In genomic region chr2:66242888-66243287, GRCh38 we compare ENCODE assay signal across 8 cellular contexts.
A peak's percentile ranks its signal among the peaks of the same experiment; 100 is the strongest.
DNase-seq lines count a peak whose midpoint lies in the region; ATAC-seq, FAIRE-seq and TF ChIP-seq lines count a peak whose summit lies in the region.
"Not testable (repeated sequence)": the region's sequence is repeated elsewhere in the genome, so short reads cannot be mapped to it uniquely, and the experiment has no call there.

No MANE protein-coding gene starts in this region.

- H3K4ac ChIP-seq in H1 (replicated peaks; ENCODE audit: insufficient read length, low read depth, low read length) = not testable (repeated sequence)

- not testable (repeated sequence) for H4K5ac ChIP-seq in H1 (ENCODE audit: insufficient read length, low read depth, low read length)

- not testable (repeated sequence) for H2BK5ac ChIP-seq in H1 (ENCODE audit: low read depth, low read length)

- H3K9me3 Mint-ChIP-seq in GM23338; MCF 10A (ENCODE audit: unreplicated experiment): not testable (repeated sequence)

- WGBS in H1 (ENCODE audit: extremely low coverage in 1 of 2, insufficient coverage in 1 of 2, insufficient read length in 1 of 2, insufficient replicate concordance in 2 of 2, low coverage in 1 of 2, low lambda C conversion rate in 2 of 2, missing lambda C conversion rate in 1 of 2), 2 experiments = 68% methylated on average over 1 of the region's 1 CpG; no CpG with 5 or more reads in 1 of the 2 experiments

- TF ChIP-seq CTCF in GM23338 (conservative IDR thresholded peaks at IDR 0.05; ENCODE audit: low read depth in 2 of 2); RWPE1 (conservative IDR thresholded peaks at IDR 0.05; ENCODE audit: low read depth); MCF 10A (IDR thresholded peaks at IDR 0.05; ENCODE audit: unreplicated experiment); H1 (IDR thresholded peaks at IDR 0.05; ENCODE audit: control extremely low read depth in 1 of 3, insufficient read depth in 1 of 3, low read depth in 1 of 3, low read length in 3 of 3); fibroblast of villous mesenchyme (IDR thresholded peaks at IDR 0.05; ENCODE audit: insufficient read depth, low read depth, low read length); keratinocyte (optimal IDR thresholded peaks at IDR 0.05 in 1 of 3, IDR thresholded peaks at IDR 0.05 in 1 of 3, conservative IDR thresholded peaks at IDR 0.05 in 1 of 3; ENCODE audit: extremely low read depth in 1 of 3, insufficient read depth in 2 of 3, low read length in 3 of 3): not testable (repeated sequence)

- POLR2A ChIA-PET in RWPE1 (lab: Yijun Ruan, JAX; ENCODE audit: low non-redundant PET); H1 (lab: Charles Lee; ENCODE audit: partially characterized antibody): not testable (repeated sequence)
- POLR2A ChIA-PET in MCF 10A (lab: Yijun Ruan, JAX) = interaction anchor here (0.6 to 1.9 kb wide), 7 partner anchors 13 to 305 kb away, joined by 3 to 4 read pairs (median 4); no protein-coding TSS in a partner anchor

- not testable (repeated sequence) for H3K27me3 ChIP-seq in GM23338 (ENCODE audit: insufficient read depth); H1 (replicated peaks in 1 of 4; ENCODE audit: control insufficient read depth in 3 of 4, extremely low read depth in 1 of 4, insufficient read depth in 3 of 4, low read length in 3 of 4); keratinocyte (ENCODE audit: control insufficient read depth, extremely low read depth, insufficient read depth, low read length)

- H3K23me2 ChIP-seq in H1 (ENCODE audit: low read depth, low read length) = not testable (repeated sequence)

- not testable (repeated sequence) for H3K79me1 ChIP-seq in H1 (ENCODE audit: low read depth, low read length)

- not testable (repeated sequence) for H3K14ac ChIP-seq in H1 (ENCODE audit: insufficient read length)

- not testable (repeated sequence) for H3K23ac ChIP-seq in H1 (ENCODE audit: insufficient read length)

- intact Hi-C loops in MCF 10A (cut with micrococcal nuclease) = not testable (repeated sequence)

- TF ChIP-seq RAD21 in H1 (IDR thresholded peaks at IDR 0.05 in 1 of 2, conservative IDR thresholded peaks at IDR 0.05 in 1 of 2; ENCODE audit: low read depth in 2 of 2, low read length in 2 of 2) = not testable (repeated sequence)

- H2BK15ac ChIP-seq in H1 (ENCODE audit: low read length) = not testable (repeated sequence)

- H3K36me3 Mint-ChIP-seq in GM23338 (ENCODE audit: low read depth) = peaks cover 34% of the 10 kb centered on the region
- not testable (repeated sequence) for H3K36me3 Mint-ChIP-seq in MCF 10A (ENCODE audit: insufficient read depth, unreplicated experiment)

- H3K27me3 Mint-ChIP-seq in GM23338 (ENCODE audit: insufficient read depth, low read depth, poor library complexity) = peaks cover 23% of the 10 kb centered on the region
- not testable (repeated sequence) for H3K27me3 Mint-ChIP-seq in MCF 10A (ENCODE audit: insufficient read depth, unreplicated experiment)

- H4K91ac ChIP-seq in H1 (replicated peaks; ENCODE audit: insufficient read length, low read length) = not testable (repeated sequence)

- not testable (repeated sequence) for H3K9me3 ChIP-seq in H1 (ENCODE audit: insufficient read depth in 2 of 2, low read depth in 1 of 2, low read length in 1 of 2); keratinocyte (ENCODE audit: control insufficient read depth, low read depth, low read length)

- H3K9ac ChIP-seq in H1 (replicated peaks in 1 of 4; ENCODE audit: extremely low read depth in 1 of 4, low read depth in 3 of 4, low read length in 3 of 4); keratinocyte (ENCODE audit: control insufficient read depth, extremely low read depth, insufficient read depth, low read length): not testable (repeated sequence)

- H3F3A ChIP-seq in GM23338 (replicated peaks; ENCODE audit: low read depth) = not testable (repeated sequence)

- TF ChIP-seq EP300 in H1 (IDR thresholded peaks at IDR 0.05; ENCODE audit: borderline replicate concordance in 1 of 2, low read depth in 2 of 2, low read length in 2 of 2) = not testable (repeated sequence)

- H3K4me3 ChIP-seq in GM23338; H1 (ENCODE audit: extremely low read depth in 1 of 4, insufficient read depth in 2 of 4, low read depth in 3 of 4, low read length in 4 of 4); fibroblast of villous mesenchyme (ENCODE audit: low read depth, low read length); keratinocyte (ENCODE audit: control insufficient read depth in 2 of 3, extremely low read depth in 1 of 3, insufficient read depth in 2 of 3, low read depth in 1 of 3, low read length in 3 of 3): not testable (repeated sequence)

- not testable (repeated sequence) for H2BK12ac ChIP-seq in H1 (ENCODE audit: low read depth, low read length)

- DNase-seq in GM23338 (ENCODE audit: low spot score); H1 (ENCODE audit: low read depth in 1 of 2, low spot score in 2 of 2); keratinocyte (ENCODE audit: low read depth, low spot score): not testable (repeated sequence)
- DNase-seq in RWPE1 (ENCODE audit: low spot score) = peak; percentile 38
- peak; percentile 67 for DNase-seq in MCF 10A (ENCODE audit: unreplicated experiment)
- peak; percentile 21 for DNase-seq in fibroblast of villous mesenchyme (ENCODE audit: low read depth)
- DNase-seq in renal cortical epithelial cell (ENCODE audit: low read depth) = peak; percentile 7

- not testable (repeated sequence) for H3K27ac Mint-ChIP-seq in GM23338
- H3K27ac Mint-ChIP-seq in MCF 10A (ENCODE audit: low read depth, unreplicated experiment) = peak overlapping the region; percentile 79

- H3K27ac ChIP-seq in GM23338 (ENCODE audit: low read depth) = peak overlapping the region; percentile 64; the same call in 1 of the 2 replicates
- H3K27ac ChIP-seq in RWPE1; H1 (ENCODE audit: low read depth, low read length); keratinocyte (ENCODE audit: control insufficient read depth, insufficient read depth, low read length): not testable (repeated sequence)

- not testable (repeated sequence) for ATAC-seq in GM23338
- ATAC-seq in esophagus mucosa = peak; percentile 74

- not testable (repeated sequence) for H3K4me2 ChIP-seq in GM23338; H1 (ENCODE audit: insufficient read depth in 1 of 2, low read depth in 2 of 2, low read length in 2 of 2); keratinocyte (ENCODE audit: control insufficient read depth, extremely low read depth, insufficient read depth, low read depth, low read length)

- not testable (repeated sequence) for H2BK20ac ChIP-seq in H1 (ENCODE audit: low read length)

- not testable (repeated sequence) for H2BK120ac ChIP-seq in H1 (replicated peaks; ENCODE audit: low read depth, low read length)

- H3K18ac ChIP-seq in H1 (ENCODE audit: extremely low read depth, low read length) = not testable (repeated sequence)

- BruUV-seq in MCF 10A (replicated peaks; lab: Mats Ljungman, UMichigan) = not testable (repeated sequence)

- FAIRE-seq in H1 (lab: Jason Lieb, UNC) (peak; percentile 7), keratinocyte (lab: Jason Lieb, UNC) (peak; percentile 65)

- not testable (repeated sequence) for H2AK5ac ChIP-seq in H1 (ENCODE audit: low read depth, low read length)

- not testable (repeated sequence) for H3K9me1 ChIP-seq in keratinocyte (ENCODE audit: control insufficient read depth, extremely low read depth, insufficient read depth, low read length)

- H3K4me1 Mint-ChIP-seq in GM23338 (peaks cover 62% of the 10 kb centered on the region), MCF 10A (ENCODE audit: insufficient read depth, unreplicated experiment) (peaks cover 20% of the 10 kb centered on the region)

- peaks cover 46% of the 10 kb centered on the region for H3K4me1 ChIP-seq in GM23338 (ENCODE audit: insufficient read depth)
- H3K4me1 ChIP-seq in H1 (replicated peaks in 1 of 4; ENCODE audit: control insufficient read depth in 3 of 4, insufficient read depth in 4 of 4, low read length in 3 of 4); keratinocyte (ENCODE audit: control insufficient read depth, extremely low read depth, insufficient read depth, low read length): not testable (repeated sequence)

- TF ChIP-seq POLR2A in H1 (IDR thresholded peaks at IDR 0.05; ENCODE audit: control extremely low read depth in 1 of 2, low read depth in 2 of 2, low read length in 2 of 2) = not testable (repeated sequence)

- H3K9me2 ChIP-seq in GM23338 (ENCODE audit: insufficient read depth) = not testable (repeated sequence)

- CTCF ChIA-PET in RWPE1 (lab: Yijun Ruan, JAX) (interaction anchor here (0.6 kb wide), 1 partner anchor 807 kb away, joined by 4 read pairs; no protein-coding TSS in a partner anchor), MCF 10A (lab: Yijun Ruan, JAX) (interaction anchor here (0.7 to 1.1 kb wide), 2 partner anchors 27 to 181 kb away, joined by 3 read pairs; no protein-coding TSS in a partner anchor), H1 (lab: Charles Lee; ENCODE audit: partially characterized antibody) (interaction anchor here (0.8 kb wide), 1 partner anchor 13 kb away, joined by 3 read pairs; no protein-coding TSS in a partner anchor)

- H3K79me2 ChIP-seq in GM23338 (replicated peaks; ENCODE audit: insufficient read depth) (peaks cover 39% of the 10 kb centered on the region), H1 (ENCODE audit: control insufficient read depth in 1 of 2, insufficient read depth in 2 of 2, low read length in 2 of 2) (peaks cover 0 to 17% of the 10 kb centered on the region in 2 experiments; a peak in 2 of 4 replicates)
- H3K79me2 ChIP-seq in keratinocyte (ENCODE audit: control insufficient read depth, insufficient read depth, low read length) = not testable (repeated sequence)

- not testable (repeated sequence) for H2AFZ ChIP-seq in GM23338; H1 (ENCODE audit: low read length); keratinocyte (ENCODE audit: control insufficient read depth, low read length)

- H3K36me3 ChIP-seq in GM23338 (ENCODE audit: insufficient read depth); H1 (ENCODE audit: control insufficient read depth in 2 of 4, insufficient read depth in 4 of 4, low read length in 3 of 4); keratinocyte (ENCODE audit: control insufficient read depth in 2 of 2, extremely low read depth in 1 of 2, insufficient read depth in 2 of 2, low read length in 2 of 2): not testable (repeated sequence)

- dilution Hi-C loops in keratinocyte (cut with MboI; ENCODE audit: extremely low pct_ligation_motif_present, low sequenced_read_pairs) = not testable (repeated sequence)

- H4K20me1 ChIP-seq in GM23338 (replicated peaks; ENCODE audit: insufficient read depth); H1 (replicated peaks in 1 of 2; ENCODE audit: control insufficient read depth in 1 of 2, insufficient read depth in 2 of 2, low read length in 2 of 2); keratinocyte (ENCODE audit: control insufficient read depth, extremely low read depth, insufficient read depth, low read length): not testable (repeated sequence)

- not testable (repeated sequence) for H4K8ac ChIP-seq in H1 (ENCODE audit: extremely low read depth, insufficient read depth, low read length)

- not testable (repeated sequence) for H3K56ac ChIP-seq in H1 (replicated peaks; ENCODE audit: insufficient read length, low read depth, low read length)

- not testable (repeated sequence) for H3K4me3 Mint-ChIP-seq in GM23338; MCF 10A (ENCODE audit: unreplicated experiment)
